1 cellular context compared by ENCODE assay signal in the genomic region with DNA sequence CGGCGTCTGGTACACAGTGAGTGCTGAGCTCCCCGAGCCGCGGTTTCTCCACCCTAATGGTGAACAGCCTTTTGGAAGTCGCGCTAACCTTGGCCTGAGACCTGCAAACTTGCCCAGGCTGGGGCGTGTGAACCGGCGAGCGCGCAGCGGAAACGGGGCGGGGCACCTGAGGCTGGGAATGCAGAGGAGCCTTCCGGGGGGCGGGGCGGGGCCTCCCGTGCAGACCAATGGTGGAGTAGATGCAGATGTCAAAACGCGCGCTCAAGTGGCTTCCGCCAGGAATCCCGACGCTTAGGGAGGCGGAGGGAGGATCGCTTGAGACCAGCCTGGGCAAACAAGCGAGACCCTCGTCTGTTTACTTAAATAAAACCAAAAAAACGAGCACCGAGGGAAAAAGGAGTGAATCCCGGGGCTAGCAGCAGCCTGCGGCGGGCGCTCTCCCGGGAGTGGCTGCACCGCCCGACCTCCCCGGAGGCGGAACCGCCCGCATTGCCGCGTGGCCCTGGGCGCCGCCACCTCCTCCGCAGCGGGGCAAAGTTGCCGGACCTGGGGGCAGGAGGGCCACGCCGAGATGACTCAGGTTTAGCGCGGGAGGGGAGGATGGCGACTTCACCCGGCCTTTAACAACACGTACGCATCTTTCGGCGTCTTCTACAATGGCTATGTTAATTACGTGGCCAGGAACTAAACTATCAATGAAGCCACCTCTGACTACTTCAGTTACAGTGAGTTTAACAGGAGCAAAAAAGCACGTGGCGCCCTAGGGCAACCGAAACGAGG.
A peak's percentile ranks its signal among the peaks of the same experiment; 100 is the strongest.
TF ChIP-seq lines count a peak whose summit lies in the region.

No MANE protein-coding gene starts in this region.

TF ChIP-seq in H1, 55 proteins besides CTCF, POLR2A, EP300 and RAD21:
- 0 out of 2 replicates have a peak, but pooled peaks have one; percentile 9 for TF ChIP-seq CREB1 (IDR thresholded peaks at IDR 0.05)
- TF ChIP-seq SIN3A (conservative IDR thresholded peaks at IDR 0.05 in 1 of 2, IDR thresholded peaks at IDR 0.05 in 1 of 2; ENCODE audit: low read depth in 1 of 2, low read length in 2 of 2): peak in 1 of 2 experiments; percentile 49; a peak in 2 of 4 replicates
- TF ChIP-seq, protein P1, sequence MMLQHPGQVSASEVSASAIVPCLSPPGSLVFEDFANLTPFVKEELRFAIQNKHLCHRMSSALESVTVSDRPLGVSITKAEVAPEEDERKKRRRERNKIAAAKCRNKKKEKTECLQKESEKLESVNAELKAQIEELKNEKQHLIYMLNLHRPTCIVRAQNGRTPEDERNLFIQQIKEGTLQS (IDR thresholded peaks at IDR 0.05; ENCODE audit: insufficient read depth, low read depth, low read length): no peak
- TF ChIP-seq, protein P2, sequence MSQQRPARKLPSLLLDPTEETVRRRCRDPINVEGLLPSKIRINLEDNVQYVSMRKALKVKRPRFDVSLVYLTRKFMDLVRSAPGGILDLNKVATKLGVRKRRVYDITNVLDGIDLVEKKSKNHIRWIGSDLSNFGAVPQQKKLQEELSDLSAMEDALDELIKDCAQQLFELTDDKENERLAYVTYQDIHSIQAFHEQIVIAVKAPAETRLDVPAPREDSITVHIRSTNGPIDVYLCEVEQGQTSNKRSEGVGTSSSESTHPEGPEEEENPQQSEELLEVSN (IDR thresholded peaks at IDR 0.05): peak; percentile 85
- no peak for TF ChIP-seq CHD2 (IDR thresholded peaks at IDR 0.05; ENCODE audit: low read length)
- TF ChIP-seq YY1 (IDR thresholded peaks at IDR 0.05; ENCODE audit: low read depth, low read length): no peak
- TF ChIP-seq TBP (IDR thresholded peaks at IDR 0.05; ENCODE audit: low read depth, low read length): peak; percentile 69
- TF ChIP-seq POLR2AphosphoS5 (IDR thresholded peaks at IDR 0.05; ENCODE audit: low read depth, low read length): peak; percentile 91
- peak; percentile 62; the same call in 1 of the 2 replicates for TF ChIP-seq TEAD4 (IDR thresholded peaks at IDR 0.05; ENCODE audit: low read depth, low read length)
- no peak for TF ChIP-seq BACH1 (IDR thresholded peaks at IDR 0.05; ENCODE audit: low read length)
- no peak for TF ChIP-seq GTF2F1 (IDR thresholded peaks at IDR 0.05; ENCODE audit: borderline replicate concordance, low read depth, low read length)
- TF ChIP-seq RNF2 (IDR thresholded peaks at IDR 0.05; ENCODE audit: borderline replicate concordance, low read depth, low read length, missing control alignments, poor library complexity, severe bottlenecking): no peak
- TF ChIP-seq KDM4A (IDR thresholded peaks at IDR 0.05; ENCODE audit: low read depth, low read length, severe bottlenecking): peak; percentile 86
- TF ChIP-seq, protein P3, sequence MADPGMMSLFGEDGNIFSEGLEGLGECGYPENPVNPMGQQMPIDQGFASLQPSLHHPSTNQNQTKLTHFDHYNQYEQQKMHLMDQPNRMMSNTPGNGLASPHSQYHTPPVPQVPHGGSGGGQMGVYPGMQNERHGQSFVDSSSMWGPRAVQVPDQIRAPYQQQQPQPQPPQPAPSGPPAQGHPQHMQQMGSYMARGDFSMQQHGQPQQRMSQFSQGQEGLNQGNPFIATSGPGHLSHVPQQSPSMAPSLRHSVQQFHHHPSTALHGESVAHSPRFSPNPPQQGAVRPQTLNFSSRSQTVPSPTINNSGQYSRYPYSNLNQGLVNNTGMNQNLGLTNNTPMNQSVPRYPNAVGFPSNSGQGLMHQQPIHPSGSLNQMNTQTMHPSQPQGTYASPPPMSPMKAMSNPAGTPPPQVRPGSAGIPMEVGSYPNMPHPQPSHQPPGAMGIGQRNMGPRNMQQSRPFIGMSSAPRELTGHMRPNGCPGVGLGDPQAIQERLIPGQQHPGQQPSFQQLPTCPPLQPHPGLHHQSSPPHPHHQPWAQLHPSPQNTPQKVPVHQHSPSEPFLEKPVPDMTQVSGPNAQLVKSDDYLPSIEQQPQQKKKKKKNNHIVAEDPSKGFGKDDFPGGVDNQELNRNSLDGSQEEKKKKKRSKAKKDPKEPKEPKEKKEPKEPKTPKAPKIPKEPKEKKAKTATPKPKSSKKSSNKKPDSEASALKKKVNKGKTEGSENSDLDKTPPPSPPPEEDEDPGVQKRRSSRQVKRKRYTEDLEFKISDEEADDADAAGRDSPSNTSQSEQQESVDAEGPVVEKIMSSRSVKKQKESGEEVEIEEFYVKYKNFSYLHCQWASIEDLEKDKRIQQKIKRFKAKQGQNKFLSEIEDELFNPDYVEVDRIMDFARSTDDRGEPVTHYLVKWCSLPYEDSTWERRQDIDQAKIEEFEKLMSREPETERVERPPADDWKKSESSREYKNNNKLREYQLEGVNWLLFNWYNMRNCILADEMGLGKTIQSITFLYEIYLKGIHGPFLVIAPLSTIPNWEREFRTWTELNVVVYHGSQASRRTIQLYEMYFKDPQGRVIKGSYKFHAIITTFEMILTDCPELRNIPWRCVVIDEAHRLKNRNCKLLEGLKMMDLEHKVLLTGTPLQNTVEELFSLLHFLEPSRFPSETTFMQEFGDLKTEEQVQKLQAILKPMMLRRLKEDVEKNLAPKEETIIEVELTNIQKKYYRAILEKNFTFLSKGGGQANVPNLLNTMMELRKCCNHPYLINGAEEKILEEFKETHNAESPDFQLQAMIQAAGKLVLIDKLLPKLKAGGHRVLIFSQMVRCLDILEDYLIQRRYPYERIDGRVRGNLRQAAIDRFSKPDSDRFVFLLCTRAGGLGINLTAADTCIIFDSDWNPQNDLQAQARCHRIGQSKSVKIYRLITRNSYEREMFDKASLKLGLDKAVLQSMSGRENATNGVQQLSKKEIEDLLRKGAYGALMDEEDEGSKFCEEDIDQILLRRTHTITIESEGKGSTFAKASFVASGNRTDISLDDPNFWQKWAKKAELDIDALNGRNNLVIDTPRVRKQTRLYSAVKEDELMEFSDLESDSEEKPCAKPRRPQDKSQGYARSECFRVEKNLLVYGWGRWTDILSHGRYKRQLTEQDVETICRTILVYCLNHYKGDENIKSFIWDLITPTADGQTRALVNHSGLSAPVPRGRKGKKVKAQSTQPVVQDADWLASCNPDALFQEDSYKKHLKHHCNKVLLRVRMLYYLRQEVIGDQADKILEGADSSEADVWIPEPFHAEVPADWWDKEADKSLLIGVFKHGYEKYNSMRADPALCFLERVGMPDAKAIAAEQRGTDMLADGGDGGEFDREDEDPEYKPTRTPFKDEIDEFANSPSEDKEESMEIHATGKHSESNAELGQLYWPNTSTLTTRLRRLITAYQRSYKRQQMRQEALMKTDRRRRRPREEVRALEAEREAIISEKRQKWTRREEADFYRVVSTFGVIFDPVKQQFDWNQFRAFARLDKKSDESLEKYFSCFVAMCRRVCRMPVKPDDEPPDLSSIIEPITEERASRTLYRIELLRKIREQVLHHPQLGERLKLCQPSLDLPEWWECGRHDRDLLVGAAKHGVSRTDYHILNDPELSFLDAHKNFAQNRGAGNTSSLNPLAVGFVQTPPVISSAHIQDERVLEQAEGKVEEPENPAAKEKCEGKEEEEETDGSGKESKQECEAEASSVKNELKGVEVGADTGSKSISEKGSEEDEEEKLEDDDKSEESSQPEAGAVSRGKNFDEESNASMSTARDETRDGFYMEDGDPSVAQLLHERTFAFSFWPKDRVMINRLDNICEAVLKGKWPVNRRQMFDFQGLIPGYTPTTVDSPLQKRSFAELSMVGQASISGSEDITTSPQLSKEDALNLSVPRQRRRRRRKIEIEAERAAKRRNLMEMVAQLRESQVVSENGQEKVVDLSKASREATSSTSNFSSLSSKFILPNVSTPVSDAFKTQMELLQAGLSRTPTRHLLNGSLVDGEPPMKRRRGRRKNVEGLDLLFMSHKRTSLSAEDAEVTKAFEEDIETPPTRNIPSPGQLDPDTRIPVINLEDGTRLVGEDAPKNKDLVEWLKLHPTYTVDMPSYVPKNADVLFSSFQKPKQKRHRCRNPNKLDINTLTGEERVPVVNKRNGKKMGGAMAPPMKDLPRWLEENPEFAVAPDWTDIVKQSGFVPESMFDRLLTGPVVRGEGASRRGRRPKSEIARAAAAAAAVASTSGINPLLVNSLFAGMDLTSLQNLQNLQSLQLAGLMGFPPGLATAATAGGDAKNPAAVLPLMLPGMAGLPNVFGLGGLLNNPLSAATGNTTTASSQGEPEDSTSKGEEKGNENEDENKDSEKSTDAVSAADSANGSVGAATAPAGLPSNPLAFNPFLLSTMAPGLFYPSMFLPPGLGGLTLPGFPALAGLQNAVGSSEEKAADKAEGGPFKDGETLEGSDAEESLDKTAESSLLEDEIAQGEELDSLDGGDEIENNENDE (IDR thresholded peaks at IDR 0.05; ENCODE audit: insufficient replicate concordance, low read length): peak; percentile 7
- peak; percentile 52 for TF ChIP-seq TAF7 (optimal IDR thresholded peaks at IDR 0.05; ENCODE audit: borderline replicate concordance, low read depth, low read length)
- TF ChIP-seq, protein P4, sequence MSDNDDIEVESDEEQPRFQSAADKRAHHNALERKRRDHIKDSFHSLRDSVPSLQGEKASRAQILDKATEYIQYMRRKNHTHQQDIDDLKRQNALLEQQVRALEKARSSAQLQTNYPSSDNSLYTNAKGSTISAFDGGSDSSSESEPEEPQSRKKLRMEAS (IDR thresholded peaks at IDR 0.05): peak; percentile 90
- TF ChIP-seq, protein P5, sequence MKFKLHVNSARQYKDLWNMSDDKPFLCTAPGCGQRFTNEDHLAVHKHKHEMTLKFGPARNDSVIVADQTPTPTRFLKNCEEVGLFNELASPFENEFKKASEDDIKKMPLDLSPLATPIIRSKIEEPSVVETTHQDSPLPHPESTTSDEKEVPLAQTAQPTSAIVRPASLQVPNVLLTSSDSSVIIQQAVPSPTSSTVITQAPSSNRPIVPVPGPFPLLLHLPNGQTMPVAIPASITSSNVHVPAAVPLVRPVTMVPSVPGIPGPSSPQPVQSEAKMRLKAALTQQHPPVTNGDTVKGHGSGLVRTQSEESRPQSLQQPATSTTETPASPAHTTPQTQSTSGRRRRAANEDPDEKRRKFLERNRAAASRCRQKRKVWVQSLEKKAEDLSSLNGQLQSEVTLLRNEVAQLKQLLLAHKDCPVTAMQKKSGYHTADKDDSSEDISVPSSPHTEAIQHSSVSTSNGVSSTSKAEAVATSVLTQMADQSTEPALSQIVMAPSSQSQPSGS (IDR thresholded peaks at IDR 0.05; ENCODE audit: low read length): no peak
- peak; percentile 73 for TF ChIP-seq PHF8 (conservative IDR thresholded peaks at IDR 0.05; ENCODE audit: low read depth, low read length)
- peak in 1 of 2 experiments; percentile 50; a peak in 1 of 4 replicates for TF ChIP-seq HDAC2 (IDR thresholded peaks at IDR 0.05; ENCODE audit: borderline replicate concordance in 1 of 2, low read depth in 2 of 2, low read length in 2 of 2)
- TF ChIP-seq NRF1 (IDR thresholded peaks at IDR 0.05; ENCODE audit: low read depth, low read length): peak; percentile 23; the same call in 1 of the 2 replicates
- 0 out of 2 replicates have a peak, but pooled peaks have one; percentile 58 for TF ChIP-seq SP1 (IDR thresholded peaks at IDR 0.05; ENCODE audit: low read depth, low read length)
- TF ChIP-seq ASH2L (IDR thresholded peaks at IDR 0.05; ENCODE audit: low read length): peak; percentile 91
- peak; percentile 25 for TF ChIP-seq SAP30 (IDR thresholded peaks at IDR 0.05; ENCODE audit: insufficient read depth, insufficient replicate concordance, low read length)
- peak; percentile 79 for TF ChIP-seq TAF1 (IDR thresholded peaks at IDR 0.05; ENCODE audit: low read depth, low read length)
- TF ChIP-seq RBBP5 (IDR thresholded peaks at IDR 0.05; ENCODE audit: borderline replicate concordance, low read depth, low read length): peak; percentile 73; the same call in 1 of the 2 replicates
- TF ChIP-seq KDM5A (IDR thresholded peaks at IDR 0.05; ENCODE audit: low read length): no peak
- TF ChIP-seq MAFK (IDR thresholded peaks at IDR 0.05; ENCODE audit: low read depth, low read length): peak; percentile 17; the same call in 1 of the 2 replicates
